8 cellular contexts compared by ENCODE assay signal in genomic region chr1:8985915-8986813, GRCh38. TPM values are rescaled to one million over a fixed set of nuclear protein-coding genes. Genes with fewer than 3 reads are reported as not detected.
DNase-seq lines count a peak whose midpoint lies in the region; ATAC-seq, FAIRE-seq and TF ChIP-seq lines count a peak whose summit lies in the region.

No MANE protein-coding gene starts in this region.

- H3K27ac ChIP-seq in astrocyte (ENCODE audit: low read depth, low read length) (peak overlapping the region; percentile 88), kidney (ENCODE audit: low read depth in 2 of 2, low read length in 2 of 2) (no peak overlapping the region), thoracic aorta (peak overlapping the region; percentile 58 to 64)

- peak overlapping the region; percentile 70 for H3K9ac ChIP-seq in astrocyte (ENCODE audit: low read length)
- no peak overlapping the region for H3K9ac ChIP-seq in kidney (ENCODE audit: low read length in 2 of 2)

- intact Hi-C loops in kidney (cut with DNase I) = no loop called here

- H3K36me3 ChIP-seq in astrocyte (ENCODE audit: insufficient read depth, low read length) = no peaks in the 10 kb centered on the region
- no peaks in the 10 kb centered on the region for H3K36me3 ChIP-seq in kidney (ENCODE audit: control insufficient read depth in 1 of 2, insufficient read depth in 2 of 2, low read length in 2 of 2)
- H3K36me3 ChIP-seq in thoracic aorta = no peaks in the 10 kb centered on the region

- H3K27me3 Mint-ChIP-seq in activated naive CD4-positive, alpha-beta T cell treated with anti-CD3 and anti-CD28 coated beads, Interleukin-2, amount 50 U/mL, for 24 hours = no peaks in the 10 kb centered on the region
- H3K27me3 Mint-ChIP-seq in astrocyte (ENCODE audit: low read depth, unreplicated experiment) = no peaks in the 10 kb centered on the region

- peak; percentile 89 for ATAC-seq in thoracic aorta (ENCODE audit: insufficient number of reproducible peaks, low FRiP score, low read depth)
- ATAC-seq in GM21390 (IDR thresholded peaks at IDR 0.05; ENCODE audit: unreplicated experiment) = no peak
- no peak for ATAC-seq in HG02938 (IDR thresholded peaks at IDR 0.05; ENCODE audit: unreplicated experiment)

- H3K4me3 ChIP-seq in astrocyte (ENCODE audit: insufficient read depth, low read depth, low read length) (no peak overlapping the region), kidney (ENCODE audit: low read length in 2 of 2) (no peak overlapping the region), thoracic aorta (peak overlapping the region; percentile 2)

- H3K9me3 Mint-ChIP-seq in activated naive CD4-positive, alpha-beta T cell treated with anti-CD3 and anti-CD28 coated beads, Interleukin-2, amount 50 U/mL, for 24 hours = no peaks in the 10 kb centered on the region
- H3K9me3 Mint-ChIP-seq in astrocyte (ENCODE audit: unreplicated experiment) = peaks cover 1% of the 10 kb centered on the region

- H3K4me3 Mint-ChIP-seq in activated naive CD4-positive, alpha-beta T cell treated with anti-CD3 and anti-CD28 coated beads, Interleukin-2, amount 50 U/mL, for 24 hours = peak overlapping the region; percentile 73
- H3K4me3 Mint-ChIP-seq in astrocyte (ENCODE audit: unreplicated experiment) = no peak overlapping the region

- peaks cover 49% of the 10 kb centered on the region for H3K4me1 Mint-ChIP-seq in activated naive CD4-positive, alpha-beta T cell treated with anti-CD3 and anti-CD28 coated beads, Interleukin-2, amount 50 U/mL, for 24 hours
- H3K4me1 Mint-ChIP-seq in astrocyte (ENCODE audit: low read depth, unreplicated experiment) = no peaks in the 10 kb centered on the region

- no peaks in the 10 kb centered on the region for H3K36me3 Mint-ChIP-seq in activated naive CD4-positive, alpha-beta T cell treated with anti-CD3 and anti-CD28 coated beads, Interleukin-2, amount 50 U/mL, for 24 hours
- no peaks in the 10 kb centered on the region for H3K36me3 Mint-ChIP-seq in astrocyte (ENCODE audit: low read depth, unreplicated experiment)

- H3K79me2 ChIP-seq in astrocyte (ENCODE audit: insufficient read depth, low read length) = no peaks in the 10 kb centered on the region

- H3K4me1 ChIP-seq in astrocyte (ENCODE audit: insufficient read depth, low read length) (peaks cover 7% of the 10 kb centered on the region), kidney (ENCODE audit: control insufficient read depth in 1 of 2, insufficient read depth in 1 of 2, low read depth in 1 of 2, low read length in 2 of 2) (no peaks in the 10 kb centered on the region), thoracic aorta (ENCODE audit: control insufficient read depth in 1 of 2, low read depth in 2 of 2) (peaks cover 3 to 11% of the 10 kb centered on the region in 2 donors)

- no peak for DNase-seq in activated naive CD4-positive, alpha-beta T cell treated with Interleukin-2 at 50 U/mL for 16 hours
- DNase-seq in astrocyte (ENCODE audit: low read depth) (peak; percentile 96), kidney (peak; percentile 80), thoracic aorta (ENCODE audit: low spot score) (peak; percentile 57), NCI-H1105 (lab: John Stamatoyannopoulos, UW) (no peak)

- no peak for TF ChIP-seq CTCF in astrocyte (IDR thresholded peaks at IDR 0.05; ENCODE audit: insufficient read depth, low read depth, low read length)
- TF ChIP-seq CTCF in kidney (IDR thresholded peaks at IDR 0.05; ENCODE audit: borderline replicate concordance, extremely low read depth, insufficient read depth) = no peak
- TF ChIP-seq CTCF in thoracic aorta (IDR thresholded peaks at IDR 0.05) = no peak

- H3K4me2 ChIP-seq in astrocyte (ENCODE audit: low read length) = peak overlapping the region; percentile 74

- H3K9me3 ChIP-seq in astrocyte (ENCODE audit: insufficient read depth, low read depth, low read length) (no peaks in the 10 kb centered on the region), kidney (ENCODE audit: control insufficient read depth in 1 of 2, low read length in 2 of 2) (no peaks in the 10 kb centered on the region), thoracic aorta (no peaks in the 10 kb centered on the region)

- FAIRE-seq in astrocyte (lab: Jason Lieb, UNC) (peak; percentile 85), kidney (lab: Jason Lieb, UNC) (no peak)

- peak overlapping the region; percentile 83 for H3K27ac Mint-ChIP-seq in activated naive CD4-positive, alpha-beta T cell treated with anti-CD3 and anti-CD28 coated beads, Interleukin-2, amount 50 U/mL, for 24 hours
- no peak overlapping the region for H3K27ac Mint-ChIP-seq in astrocyte (ENCODE audit: unreplicated experiment)

- H3K27me3 ChIP-seq in astrocyte (ENCODE audit: insufficient read depth, low read length) = no peaks in the 10 kb centered on the region
- no peaks in the 10 kb centered on the region for H3K27me3 ChIP-seq in thoracic aorta (replicated peaks; ENCODE audit: insufficient read depth)

- peak overlapping the region; percentile 61 for H2AFZ ChIP-seq in astrocyte (ENCODE audit: low read depth, low read length)

- H4K20me1 ChIP-seq in astrocyte (ENCODE audit: insufficient read depth, low read length) = no peaks in the 10 kb centered on the region

RNA-seq across cellular contexts. Expression of gene SLC2A7, which starts 40.1 kb away (rescaled TPM):
- not detected in 2 replicates for total RNA-seq in astrocyte
- not detected for total RNA-seq in kidney
- polyA plus RNA-seq in kidney (ENCODE audit: insufficient read depth, low read depth, low replicate concordance) = not detected
- total RNA-seq in thoracic aorta = not detected

RNA-seq across cellular contexts. Expression of gene CA6, which starts 40.5 kb away (rescaled TPM):
- not detected in 2 replicates for total RNA-seq in astrocyte
- not detected for total RNA-seq in kidney
- not detected for polyA plus RNA-seq in kidney (ENCODE audit: insufficient read depth, low read depth, low replicate concordance)
- not detected for total RNA-seq in thoracic aorta

Comparison
In these comparisons a context has a peak if more than half of its experiments do, and no peak if none do; other contexts are left out.
1. DNase-seq: peak in astrocyte (single experiment), kidney (single experiment) and thoracic aorta (single experiment); none in activated naive CD4-positive, alpha-beta T cell treated with Interleukin-2 at 50 U/mL for 16 hours (single experiment) and NCI-H1105 (single experiment).
2. H3K27ac ChIP-seq: peak in astrocyte (single experiment) and thoracic aorta (2 of 2); none in kidney (0 of 2).